29 cellular contexts compared by ENCODE assay signal in the genomic region with DNA sequence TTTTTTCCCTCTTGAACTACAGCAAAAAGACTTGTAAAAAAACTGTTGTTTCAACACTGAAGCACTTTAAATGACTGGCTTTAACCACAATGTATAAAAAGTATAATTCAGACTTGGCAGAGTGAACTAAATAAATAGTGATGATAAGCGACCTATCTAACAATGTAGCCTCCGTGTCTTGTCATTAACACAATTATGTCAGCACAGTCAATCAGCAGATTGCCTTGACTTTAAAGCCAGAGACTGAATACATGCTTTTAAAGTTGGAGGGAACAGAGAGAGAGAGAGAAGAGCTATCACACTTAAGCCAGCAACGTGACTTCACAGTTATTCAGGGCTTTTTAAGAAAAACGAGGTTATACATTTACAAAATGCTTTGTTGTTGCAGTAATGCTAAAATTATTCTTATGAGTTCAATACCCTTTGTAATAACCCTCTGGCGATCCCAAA.
DNase-seq lines count a peak whose midpoint lies in the region; ATAC-seq and TF ChIP-seq lines count a peak whose summit lies in the region.
"Had no signal": no experiment of that assay in that cellular context is flagged by ENCODE, and none has a peak within 500 bp of the region (broad histone marks: within the 10 kb centered on the region; RNA-seq: fewer than 3 reads in every experiment).

No MANE protein-coding gene starts in this region.

- WGBS in smooth muscle cell (ENCODE audit: low lambda C conversion rate): 19% methylated on average over 5 of the region's 5 CpGs

- H2AFZ ChIP-seq in Loucy (ENCODE audit: low read length): no peak overlapping the region
- H2AFZ ChIP-seq in smooth muscle cell (ENCODE audit: low read depth): peak overlapping the region; percentile 37
- H2AFZ ChIP-seq: neural progenitor cell had no signal

- H3K9me3 ChIP-seq in Loucy (ENCODE audit: insufficient read depth, low read depth, low read length): no peaks in the 10 kb centered on the region
- peaks cover 5% of the 10 kb centered on the region for H3K9me3 ChIP-seq in smooth muscle cell (replicated peaks; ENCODE audit: low read depth)

- H3K27me3 ChIP-seq in Loucy (ENCODE audit: insufficient read depth, low read length, poor library complexity, severe bottlenecking) (no peaks in the 10 kb centered on the region), smooth muscle cell (ENCODE audit: low read depth) (no peaks in the 10 kb centered on the region)
- H3K27me3 ChIP-seq: BLaER1, left lung, neural progenitor cell, transverse colon had no signal

- TF ChIP-seq CTCF in Loucy (conservative IDR thresholded peaks at IDR 0.05; ENCODE audit: low read length): no peak
- TF ChIP-seq CTCF in fibroblast of villous mesenchyme (IDR thresholded peaks at IDR 0.05; ENCODE audit: insufficient read depth, low read depth, low read length): no peak
- no peak for TF ChIP-seq CTCF in smooth muscle cell (IDR thresholded peaks at IDR 0.05; ENCODE audit: borderline replicate concordance, insufficient read depth, poor library complexity, severe bottlenecking)

- H3K9ac ChIP-seq in Loucy (ENCODE audit: low read depth, low read length, poor library complexity, severe bottlenecking) (no peak overlapping the region), smooth muscle cell (ENCODE audit: low read depth) (no peak overlapping the region)
- H3K9ac ChIP-seq: BLaER1, neural progenitor cell had no signal

- H3K4me3 ChIP-seq in Loucy (ENCODE audit: low read length, poor library complexity, severe bottlenecking) (no peak overlapping the region), fibroblast of villous mesenchyme (ENCODE audit: low read depth, low read length) (no peak overlapping the region), smooth muscle cell (no peak overlapping the region)
- H3K4me3 ChIP-seq: BLaER1, GM12878, left lung, neural progenitor cell, psoas muscle, SK-N-MC, transverse colon had no signal

- H3K9me2 ChIP-seq in Loucy (replicated peaks; ENCODE audit: low read depth, low read length): no peaks in the 10 kb centered on the region

- ATAC-seq in GM19324 (IDR thresholded peaks at IDR 0.05; ENCODE audit: low FRiP score, unreplicated experiment): no peak
- ATAC-seq: GM12878; left lung; psoas muscle; stimulated activated naive CD8-positive, alpha-beta T cell treated with anti-CD3 and anti-CD28 coated beads, Interleukin-15, amount 100 ng/mL, for 72 hours had no signal

- H3K4me2 ChIP-seq in Loucy (ENCODE audit: low read depth, low read length, poor library complexity, severe bottlenecking) (peak overlapping the region; percentile 28), smooth muscle cell (peak overlapping the region; percentile 22)
- H3K4me2 ChIP-seq: BLaER1, neural progenitor cell had no signal

- H3K27ac ChIP-seq in smooth muscle cell (ENCODE audit: low read depth): peak overlapping the region; percentile 5
- H3K27ac ChIP-seq: BLaER1, left lung, neural progenitor cell, psoas muscle, SK-N-MC, transverse colon had no signal

- H4K20me1 ChIP-seq in Loucy (ENCODE audit: insufficient read depth, low read length, poor library complexity, severe bottlenecking): no peaks in the 10 kb centered on the region
- no peaks in the 10 kb centered on the region for H4K20me1 ChIP-seq in smooth muscle cell (ENCODE audit: low read depth)
- H4K20me1 ChIP-seq: BLaER1 had no signal

- DNase-seq in NCI-H1436 treated with DMSO at 0.1 percent for 48 hours (lab: John Stamatoyannopoulos, UW): peak; percentile 68
- no peak for DNase-seq in NCI-H1436 (lab: John Stamatoyannopoulos, UW)
- peak; percentile 28 for DNase-seq in fibroblast of villous mesenchyme (ENCODE audit: low read depth)
- no peak for DNase-seq in smooth muscle cell (lab: John Stamatoyannopoulos, UW; ENCODE audit: unreplicated experiment)
- no peak for DNase-seq in Ammon's horn (ENCODE audit: low spot score)
- DNase-seq in CD1c-positive myeloid dendritic cell (ENCODE audit: extremely low spot score): no peak
- DNase-seq: 8988T; activated B cell treated with CpG ODN at 0.5 μM for 24 hours; activated CD4-positive, alpha-beta memory T cell treated with anti-CD3 and anti-CD28 coated beads for 36 hours; activated gamma-delta T cell treated with Interleukin-2 at 50 U/mL for 16 hours; cortex of kidney; DMS 273 treated with DMSO at 0.1 percent for 48 hours; H7; head of caudate nucleus; Karpas-422; left lung; NCI-H146; psoas muscle; RPMI8226; stimulated activated CD4-positive, alpha-beta T cell treated with anti-CD3 and anti-CD28 coated beads, Interleukin-4, amount 100 ng/mL, for 4 hours; stimulated activated naive CD8-positive, alpha-beta T cell treated with anti-CD3 and anti-CD28 coated beads, Interleukin-15, amount 100 ng/mL, for 72 hours; T-helper 9 cell; transverse colon had no signal

- H3K36me3 ChIP-seq in Loucy (ENCODE audit: insufficient read depth, low read length) (no peaks in the 10 kb centered on the region), smooth muscle cell (ENCODE audit: low read depth) (no peaks in the 10 kb centered on the region)
- H3K36me3 ChIP-seq: BLaER1, left lung, neural progenitor cell, transverse colon had no signal

- no peaks in the 10 kb centered on the region for H3K79me2 ChIP-seq in Loucy (ENCODE audit: insufficient read depth, low read length)
- no peaks in the 10 kb centered on the region for H3K79me2 ChIP-seq in smooth muscle cell (ENCODE audit: low read depth)

- H3F3A ChIP-seq in Loucy (ENCODE audit: low read depth) (no peaks in the 10 kb centered on the region), smooth muscle cell (ENCODE audit: low read depth) (no peaks in the 10 kb centered on the region)

- peaks cover 21% of the 10 kb centered on the region for H3K4me1 ChIP-seq in Loucy (ENCODE audit: insufficient read depth, low read length, poor library complexity, severe bottlenecking)
- H3K4me1 ChIP-seq in smooth muscle cell (ENCODE audit: low read depth): peaks cover 3% of the 10 kb centered on the region
- H3K4me1 ChIP-seq: BLaER1, left lung, psoas muscle had no signal

Comparison
In these comparisons a context has a peak if more than half of its experiments do, and no peak if none do; other contexts are left out.
1. DNase-seq: peak in NCI-H1436 treated with DMSO at 0.1 percent for 48 hours (single experiment) and fibroblast of villous mesenchyme (single experiment); none in NCI-H1436 (single experiment), smooth muscle cell (single experiment), Ammon's horn (single experiment) and CD1c-positive myeloid dendritic cell (single experiment).